In genomic region chr3:13189639-13190375, GRCh38 we compare ENCODE assay signal across 10 cellular contexts.
DNase-seq lines count a peak whose midpoint lies in the region; ATAC-seq and TF ChIP-seq lines count a peak whose summit lies in the region.
"Had no signal": no experiment of that assay in that cellular context is flagged by ENCODE, and none has a peak within 500 bp of the region (broad histone marks: within the 10 kb centered on the region; RNA-seq: fewer than 3 reads in every experiment).

No MANE protein-coding gene starts in this region.

- POLR2A ChIA-PET in BJ (lab: Charles Lee) = no interaction called here

- peak; percentile 3 for DNase-seq in BJ (ENCODE audit: low read depth)
- DNase-seq in HT1080 (ENCODE audit: low read depth) = peak; percentile 77
- no peak for DNase-seq in activated T-helper 1 cell treated with anti-CD3 and anti-CD28 coated beads, Interleukin-12 subunit alpha, Interleukin-12 subunit beta, Interleukin-2, Interleukin-4 antibody, amounts not matched to agents 30 ng/mL and 10 ng/mL and 1 ng/mL, durations not matched to agents 14 hours and 24 hours and 36 hours (ENCODE audit: low spot score)
- peak in 1 of 2 donors; percentile 73 for DNase-seq in left lung
- no peak for DNase-seq in occipital lobe (lab: John Stamatoyannopoulos, UW)

- CTCF ChIA-PET in BJ (lab: Yijun Ruan, JAX) = interaction anchor here (0.7 to 0.9 kb wide), 2 partner anchors 9 to 18 kb away, joined by 3 read pairs; no protein-coding TSS in a partner anchor

- H3K36me3 ChIP-seq in BJ (ENCODE audit: control insufficient read depth, insufficient read depth, low read length) (no peaks in the 10 kb centered on the region), left lung (no peaks in the 10 kb centered on the region)

- H3K27me3 Mint-ChIP-seq in activated T-helper 1 cell treated with anti-CD3 and anti-CD28 coated beads, Interleukin-12 subunit alpha, Interleukin-12 subunit beta, Interleukin-2, Interleukin-4 antibody, amounts not matched to agents 30 ng/mL and 10 ng/mL and 1 ng/mL, durations not matched to agents 14 hours and 24 hours and 36 hours (ENCODE audit: insufficient read depth) = peaks cover 7% of the 10 kb centered on the region

- H3K27ac Mint-ChIP-seq in activated T-helper 1 cell treated with anti-CD3 and anti-CD28 coated beads, Interleukin-12 subunit alpha, Interleukin-12 subunit beta, Interleukin-2, Interleukin-4 antibody, amounts not matched to agents 30 ng/mL and 10 ng/mL and 1 ng/mL, durations not matched to agents 14 hours and 24 hours and 36 hours = peak overlapping the region; percentile 82

- TF ChIP-seq POLR2A in GM18505 (IDR thresholded peaks at IDR 0.05; ENCODE audit: borderline replicate concordance, extremely low read depth, insufficient read depth, insufficient read length) = no peak

- peak overlapping the region; percentile 37 for H3K4me3 Mint-ChIP-seq in activated T-helper 1 cell treated with anti-CD3 and anti-CD28 coated beads, Interleukin-12 subunit alpha, Interleukin-12 subunit beta, Interleukin-2, Interleukin-4 antibody, amounts not matched to agents 30 ng/mL and 10 ng/mL and 1 ng/mL, durations not matched to agents 14 hours and 24 hours and 36 hours
- H3K4me3 Mint-ChIP-seq: neural crest cell had no signal

- TF ChIP-seq CTCF in BJ (IDR thresholded peaks at IDR 0.05; ENCODE audit: insufficient read depth, low read depth, low read length) (no peak), left lung (IDR thresholded peaks at IDR 0.05) (no peak)

- peaks cover 10% of the 10 kb centered on the region for H3K9me3 Mint-ChIP-seq in activated T-helper 1 cell treated with anti-CD3 and anti-CD28 coated beads, Interleukin-12 subunit alpha, Interleukin-12 subunit beta, Interleukin-2, Interleukin-4 antibody, amounts not matched to agents 30 ng/mL and 10 ng/mL and 1 ng/mL, durations not matched to agents 14 hours and 24 hours and 36 hours

- peaks cover 4% of the 10 kb centered on the region for H3K36me3 Mint-ChIP-seq in activated T-helper 1 cell treated with anti-CD3 and anti-CD28 coated beads, Interleukin-12 subunit alpha, Interleukin-12 subunit beta, Interleukin-2, Interleukin-4 antibody, amounts not matched to agents 30 ng/mL and 10 ng/mL and 1 ng/mL, durations not matched to agents 14 hours and 24 hours and 36 hours (ENCODE audit: low read depth)

- ATAC-seq in left lung (peak; percentile 64), GM18505 (IDR thresholded peaks at IDR 0.05; ENCODE audit: unreplicated experiment) (no peak), HG03135 (IDR thresholded peaks at IDR 0.05; ENCODE audit: unreplicated experiment) (no peak), HG02763 (IDR thresholded peaks at IDR 0.05; ENCODE audit: unreplicated experiment) (no peak)

- H3K4me1 ChIP-seq in left lung = peaks cover 0 to 18% of the 10 kb centered on the region in 2 donors

- intact Hi-C loops in activated T-helper 1 cell treated with anti-CD3 and anti-CD28 coated beads, Interleukin-12 subunit alpha, Interleukin-12 subunit beta, Interleukin-2, Interleukin-4 antibody, amounts not matched to agents 30 ng/mL and 10 ng/mL and 1 ng/mL, durations not matched to agents 14 hours and 24 hours and 36 hours (cut with micrococcal nuclease) = no loop called here
- intact Hi-C loops in left lung (cut with DNase I) = no loop called here

- peaks cover 15% of the 10 kb centered on the region for H3K4me1 Mint-ChIP-seq in activated T-helper 1 cell treated with anti-CD3 and anti-CD28 coated beads, Interleukin-12 subunit alpha, Interleukin-12 subunit beta, Interleukin-2, Interleukin-4 antibody, amounts not matched to agents 30 ng/mL and 10 ng/mL and 1 ng/mL, durations not matched to agents 14 hours and 24 hours and 36 hours (ENCODE audit: low read depth)

- peak overlapping the region in 1 of 2 donors; percentile 59 for H3K27ac ChIP-seq in left lung
- H3K27ac ChIP-seq: SK-N-MC had no signal

- H3K4me3 ChIP-seq in BJ (ENCODE audit: low read depth, low read length) (no peak overlapping the region), left lung (no peak overlapping the region)
- H3K4me3 ChIP-seq: SK-N-MC had no signal

- H3K27me3 ChIP-seq in BJ (ENCODE audit: control insufficient read depth, insufficient read depth, low read length) (peaks cover 4% of the 10 kb centered on the region; the same call in 1 of the 2 replicates), left lung (peaks cover 0 to 24% of the 10 kb centered on the region in 2 donors)

- H3K9me3 ChIP-seq in left lung = peaks cover 0 to 3% of the 10 kb centered on the region in 2 donors

Comparison
In these comparisons a context has a peak if more than half of its experiments do, and no peak if none do; other contexts are left out.
1. DNase-seq: peak in BJ (single experiment) and HT1080 (single experiment); none in activated T-helper 1 cell treated with anti-CD3 and anti-CD28 coated beads, Interleukin-12 subunit alpha, Interleukin-12 subunit beta, Interleukin-2, Interleukin-4 antibody, amounts not matched to agents 30 ng/mL and 10 ng/mL and 1 ng/mL, durations not matched to agents 14 hours and 24 hours and 36 hours (single experiment) and occipital lobe (single experiment).